Comparison of ENCODE assay signal across 20 cellular contexts in genomic region chr15:67937153-67937761, GRCh38.
DNase-seq lines count a peak whose midpoint lies in the region; ATAC-seq, FAIRE-seq and TF ChIP-seq lines count a peak whose summit lies in the region.
"Had no signal": no experiment of that assay in that cellular context is flagged by ENCODE, and none has a peak within 500 bp of the region (broad histone marks: within the 10 kb centered on the region; RNA-seq: fewer than 3 reads in every experiment).

No MANE protein-coding gene starts in this region.

- no peak overlapping the region for H3K4me3 Mint-ChIP-seq in osteocyte (ENCODE audit: unreplicated experiment)
- H3K4me3 Mint-ChIP-seq: stimulated activated effector memory CD8-positive, alpha-beta T cell treated with anti-CD3 and anti-CD28 coated beads, Interleukin-12 subunit alpha, Interleukin-12 subunit beta, amount 100 ng/mL, for 72 hours; T-helper 1 cell treated with Interleukin-12 subunit alpha and Interleukin-12 subunit beta and Interleukin-4 antibody, amounts not matched to agents 30 μg/mL and 1 μg/mL, for 36 hours had no signal

- H3K4me3 ChIP-seq in BE2C (ENCODE audit: low read depth, low read length), result no peak overlapping the region
- no peak overlapping the region for H3K4me3 ChIP-seq in H7 (ENCODE audit: insufficient read depth, low read depth, low read length)
- H3K4me3 ChIP-seq in WERI-Rb-1 (ENCODE audit: low read depth, low read length), result no peak overlapping the region
- H3K4me3 ChIP-seq in body of pancreas, result no peak overlapping the region
- H3K4me3 ChIP-seq: coronary artery, Peyer's patch, upper lobe of left lung had no signal

- no peaks in the 10 kb centered on the region for H3K4me1 ChIP-seq in BE2C
- H3K4me1 ChIP-seq in body of pancreas, result no peaks in the 10 kb centered on the region
- H3K4me1 ChIP-seq: Peyer's patch, upper lobe of left lung had no signal

- H3K27ac Mint-ChIP-seq in osteocyte (ENCODE audit: unreplicated experiment), result no peak overlapping the region
- H3K27ac Mint-ChIP-seq: stimulated activated effector memory CD8-positive, alpha-beta T cell treated with anti-CD3 and anti-CD28 coated beads, Interleukin-12 subunit alpha, Interleukin-12 subunit beta, amount 100 ng/mL, for 72 hours; T-helper 1 cell treated with Interleukin-12 subunit alpha and Interleukin-12 subunit beta and Interleukin-4 antibody, amounts not matched to agents 30 μg/mL and 1 μg/mL, for 36 hours had no signal

- H3K36me3 Mint-ChIP-seq in osteocyte (ENCODE audit: unreplicated experiment), result no peaks in the 10 kb centered on the region
- H3K36me3 Mint-ChIP-seq: stimulated activated effector memory CD8-positive, alpha-beta T cell treated with anti-CD3 and anti-CD28 coated beads, Interleukin-12 subunit alpha, Interleukin-12 subunit beta, amount 100 ng/mL, for 72 hours had no signal

- H3K36me3 ChIP-seq in BE2C (no peaks in the 10 kb centered on the region), H7 (replicated peaks; ENCODE audit: control insufficient read depth, insufficient read depth, low read length) (no peaks in the 10 kb centered on the region), WERI-Rb-1 (no peaks in the 10 kb centered on the region), body of pancreas (replicated peaks in 1 of 2; ENCODE audit: insufficient read depth in 1 of 2, low read depth in 2 of 2) (no peaks in the 10 kb centered on the region)
- H3K36me3 ChIP-seq: Peyer's patch, upper lobe of left lung had no signal

- FAIRE-seq in frontal cortex (lab: Jason Lieb, UNC), result no peak
- FAIRE-seq: astrocyte had no signal

- DNase-seq in BE2C (peak; percentile 18), H7 (peak; percentile 20), WERI-Rb-1 (peak; percentile 24), kidney glomerular epithelial cell (lab: John Stamatoyannopoulos, UW) (peak; percentile 32), osteocyte (ENCODE audit: extremely low spot score, unreplicated experiment) (no peak), NCI-H187 treated with DMSO at 0.1 percent for 48 hours (lab: John Stamatoyannopoulos, UW) (no peak), body of pancreas (no peak), frontal cortex (ENCODE audit: low spot score in 2 of 2) (no peak)
- DNase-seq: activated gamma-delta T cell treated with Interleukin-2 at 50 U/mL for 16 hours, erythroblast, NCI-H1436, NCI-H510A treated with DMSO at 0.1 percent for 48 hours, occipital lobe, Peyer's patch, upper lobe of left lung had no signal

- intact Hi-C loops in body of pancreas (cut with DNase I), result no loop called here

- TF ChIP-seq CTCF in BE2C (IDR thresholded peaks at IDR 0.05; ENCODE audit: low read depth, low read length) (no peak), WERI-Rb-1 (IDR thresholded peaks at IDR 0.05; ENCODE audit: low read depth, low read length) (0 out of 2 replicates have a peak, but pooled peaks have one; percentile 3), osteocyte (IDR thresholded peaks at IDR 0.05) (no peak), body of pancreas (IDR thresholded peaks at IDR 0.05) (no peak)

- H3K27me3 ChIP-seq in BE2C (no peaks in the 10 kb centered on the region), H7 (ENCODE audit: control insufficient read depth, insufficient read depth, low read length) (no peaks in the 10 kb centered on the region; the same call in 1 of the 2 replicates), WERI-Rb-1 (ENCODE audit: insufficient read depth, low read depth, severe bottlenecking) (no peaks in the 10 kb centered on the region), body of pancreas (no peaks in the 10 kb centered on the region)
- H3K27me3 ChIP-seq: Peyer's patch, upper lobe of left lung had no signal

- no peak for ATAC-seq in body of pancreas
- ATAC-seq: stimulated activated effector memory CD8-positive, alpha-beta T cell treated with anti-CD3 and anti-CD28 coated beads, Interleukin-12 subunit alpha, Interleukin-12 subunit beta, amount 100 ng/mL, for 72 hours had no signal

- TF ChIP-seq POLR2A in body of pancreas (IDR thresholded peaks at IDR 0.05), result no peak

- H3K9me3 ChIP-seq in BE2C (no peaks in the 10 kb centered on the region), WERI-Rb-1 (ENCODE audit: severe bottlenecking) (peaks cover 13% of the 10 kb centered on the region), body of pancreas (no peaks in the 10 kb centered on the region)
- H3K9me3 ChIP-seq: Peyer's patch, upper lobe of left lung had no signal

- H3K27ac ChIP-seq in WERI-Rb-1 (no peak overlapping the region), body of pancreas (no peak overlapping the region)
- H3K27ac ChIP-seq: coronary artery, HL-60, Peyer's patch, upper lobe of left lung had no signal

- 90 to 95% methylated on average over 1 to 3 of the region's 3 CpGs for WGBS in body of pancreas, 2 donors

- no peaks in the 10 kb centered on the region for H3K9me3 Mint-ChIP-seq in osteocyte (ENCODE audit: unreplicated experiment)
- H3K9me3 Mint-ChIP-seq: stimulated activated effector memory CD8-positive, alpha-beta T cell treated with anti-CD3 and anti-CD28 coated beads, Interleukin-12 subunit alpha, Interleukin-12 subunit beta, amount 100 ng/mL, for 72 hours had no signal

- peaks cover 16% of the 10 kb centered on the region for H3K4me1 Mint-ChIP-seq in osteocyte (ENCODE audit: unreplicated experiment)
- H3K4me1 Mint-ChIP-seq: stimulated activated effector memory CD8-positive, alpha-beta T cell treated with anti-CD3 and anti-CD28 coated beads, Interleukin-12 subunit alpha, Interleukin-12 subunit beta, amount 100 ng/mL, for 72 hours had no signal

- no peaks in the 10 kb centered on the region for H3K27me3 Mint-ChIP-seq in osteocyte (ENCODE audit: unreplicated experiment)

Comparison
In these comparisons a context has a peak if more than half of its experiments do, and no peak if none do; other contexts are left out.
1. DNase-seq: peak in BE2C (single experiment), H7 (single experiment), WERI-Rb-1 (single experiment) and kidney glomerular epithelial cell (single experiment); none in osteocyte (single experiment), NCI-H187 treated with DMSO at 0.1 percent for 48 hours (single experiment), body of pancreas (0 of 4) and frontal cortex (0 of 2).